Comparison of ENCODE assay signal across 19 cellular contexts in genomic region chr7:132650498-132650897, GRCh38.
DNase-seq lines count a peak whose midpoint lies in the region; ATAC-seq, FAIRE-seq and TF ChIP-seq lines count a peak whose summit lies in the region.
"Had no signal": no experiment of that assay in that cellular context is flagged by ENCODE, and none has a peak within 500 bp of the region (broad histone marks: within the 10 kb centered on the region; RNA-seq: fewer than 3 reads in every experiment).

No MANE protein-coding gene starts in this region.

- ATAC-seq in HG02623 (IDR thresholded peaks at IDR 0.05; ENCODE audit: unreplicated experiment): no peak
- ATAC-seq: stimulated activated naive B cell treated with anti-CD40 and anti-IgM and Interleukin-4, amounts not matched to agents 10 μg/mL and 1 μg/mL and 100 μg/mL, for 72 hours; T-cell had no signal

- no peaks in the 10 kb centered on the region for H3K27me3 Mint-ChIP-seq in activated CD4-positive, alpha-beta memory T cell treated with anti-CD3 and anti-CD28 coated beads, Interleukin-2, amount 10 ng/mL, durations not matched to agents 7 days and 5 days
- H3K27me3 Mint-ChIP-seq: CD4-positive, alpha-beta T cell; T-cell had no signal

- H3K36me3 ChIP-seq in brain microvascular endothelial cell (replicated peaks): no peaks in the 10 kb centered on the region
- H3K36me3 ChIP-seq: heart right ventricle had no signal

- H3K36me3 Mint-ChIP-seq in activated CD4-positive, alpha-beta memory T cell treated with anti-CD3 and anti-CD28 coated beads, Interleukin-2, amount 10 ng/mL, durations not matched to agents 7 days and 5 days (ENCODE audit: low read depth): peaks cover 5% of the 10 kb centered on the region
- H3K36me3 Mint-ChIP-seq: IgD-negative memory B cell, mesothelial cell of epicardium, T-cell had no signal

- FAIRE-seq in HTR-8/SVneo (lab: Jason Lieb, UNC): no peak

- DNase-seq in AG09309 (ENCODE audit: low read depth) (peak; percentile 48), HTR-8/SVneo (ENCODE audit: insufficient read length, low spot score) (peak; percentile 60), brain microvascular endothelial cell (peak; percentile 72), iris pigment epithelial cell (ENCODE audit: low read depth) (peak; percentile 67), NCI-H2081 treated with DMSO at 0.1 percent for 48 hours (lab: John Stamatoyannopoulos, UW) (no peak), putamen (ENCODE audit: low spot score) (no peak)
- no peak for DNase-seq in activated CD4-positive, alpha-beta memory T cell treated with anti-CD3 and anti-CD28 coated beads, Interleukin-2, amount 10 ng/mL, durations not matched to agents 7 days and 5 days
- DNase-seq: activated CD4-positive, alpha-beta T cell treated with anti-CD3 and anti-CD28 coated beads, Interleukin-2, amount 50 U/mL, for 4 hours; activated naive CD4-positive, alpha-beta T cell treated with anti-CD3 and anti-CD28 coated beads for 36 hours; CD4-positive, alpha-beta T cell; cortex of kidney; GOT3; heart right ventricle; NCI-H1694 treated with DMSO at 0.1 percent for 48 hours; stimulated activated naive B cell treated with anti-CD40 and anti-IgM and Interleukin-4, amounts not matched to agents 10 μg/mL and 1 μg/mL and 100 μg/mL, for 72 hours; T-cell had no signal

- H3K27ac Mint-ChIP-seq in activated CD4-positive, alpha-beta memory T cell treated with anti-CD3 and anti-CD28 coated beads, Interleukin-2, amount 10 ng/mL, durations not matched to agents 7 days and 5 days: no peak overlapping the region
- H3K27ac Mint-ChIP-seq: activated naive CD4-positive, alpha-beta T cell treated with anti-CD3 and anti-CD28 coated beads for 36 hours; CD4-positive, alpha-beta T cell; IgD-negative memory B cell; mesothelial cell of epicardium; stimulated activated naive B cell treated with anti-CD40 and anti-IgM and Interleukin-4, amounts not matched to agents 10 μg/mL and 1 μg/mL and 100 μg/mL, for 72 hours; T-cell had no signal

- H3K4me1 Mint-ChIP-seq in activated CD4-positive, alpha-beta memory T cell treated with anti-CD3 and anti-CD28 coated beads, Interleukin-2, amount 10 ng/mL, durations not matched to agents 7 days and 5 days: peaks cover 16% of the 10 kb centered on the region

- POLR2A ChIA-PET in activated CD4-positive, alpha-beta memory T cell treated with anti-CD3 and anti-CD28 coated beads, Interleukin-2, amount 10 ng/mL, durations not matched to agents 7 days and 5 days (lab: Charles Lee): no interaction called here

- CTCF ChIA-PET in activated CD4-positive, alpha-beta memory T cell treated with anti-CD3 and anti-CD28 coated beads, Interleukin-2, amount 10 ng/mL, durations not matched to agents 7 days and 5 days (lab: Charles Lee): no interaction called here

- H3K9me3 Mint-ChIP-seq in activated CD4-positive, alpha-beta memory T cell treated with anti-CD3 and anti-CD28 coated beads, Interleukin-2, amount 10 ng/mL, durations not matched to agents 7 days and 5 days: peaks cover 7% of the 10 kb centered on the region
- H3K9me3 Mint-ChIP-seq: CD4-positive, alpha-beta T cell had no signal

- in situ Hi-C loops in brain microvascular endothelial cell (cut with HindIII; ENCODE audit: low pct_ligation_motif_present, low sequenced_read_pairs): no loop called here

- no peak overlapping the region for H3K4me3 Mint-ChIP-seq in activated CD4-positive, alpha-beta memory T cell treated with anti-CD3 and anti-CD28 coated beads, Interleukin-2, amount 10 ng/mL, durations not matched to agents 7 days and 5 days
- H3K4me3 Mint-ChIP-seq: activated naive CD4-positive, alpha-beta T cell treated with anti-CD3 and anti-CD28 coated beads for 36 hours; CD4-positive, alpha-beta T cell; IgD-negative memory B cell; mesothelial cell of epicardium; stimulated activated naive B cell treated with anti-CD40 and anti-IgM and Interleukin-4, amounts not matched to agents 10 μg/mL and 1 μg/mL and 100 μg/mL, for 72 hours; T-cell had no signal

- no peak overlapping the region for H3K4me3 ChIP-seq in AG09309 (ENCODE audit: control insufficient read depth, low read depth, low read length)
- H3K4me3 ChIP-seq in brain microvascular endothelial cell (ENCODE audit: low read depth, low read length): no peak overlapping the region
- H3K4me3 ChIP-seq: heart right ventricle had no signal

- no peaks in the 10 kb centered on the region for H3K27me3 ChIP-seq in brain microvascular endothelial cell (replicated peaks)

- TF ChIP-seq CTCF in AG09309 (IDR thresholded peaks at IDR 0.05; ENCODE audit: control insufficient read depth, insufficient read depth, low read depth, low read length, missing control alignments) (no peak), brain microvascular endothelial cell (IDR thresholded peaks at IDR 0.05; ENCODE audit: low read depth, low read length, missing control alignments) (no peak)

- H3K27ac ChIP-seq in brain microvascular endothelial cell: no peak overlapping the region
- H3K27ac ChIP-seq: heart right ventricle had no signal

Comparison
In these comparisons a context has a peak if more than half of its experiments do, and no peak if none do; other contexts are left out.
1. DNase-seq: peak in AG09309 (single experiment), HTR-8/SVneo (single experiment), brain microvascular endothelial cell (single experiment) and iris pigment epithelial cell (single experiment); none in NCI-H2081 treated with DMSO at 0.1 percent for 48 hours (single experiment), putamen (single experiment) and activated CD4-positive, alpha-beta memory T cell treated with anti-CD3 and anti-CD28 coated beads, Interleukin-2, amount 10 ng/mL, durations not matched to agents 7 days and 5 days (single experiment).